In genomic region chr6:128666405-128666804, GRCh38 we compare ENCODE assay signal across 8 cellular contexts.
"Had no signal": no experiment of that assay in that cellular context is flagged by ENCODE, and none has a peak within 500 bp of the region (broad histone marks: within the 10 kb centered on the region; RNA-seq: fewer than 3 reads in every experiment).

No MANE protein-coding gene starts in this region.

- H3K27me3 Mint-ChIP-seq: IgD-negative memory B cell had no signal

- H3K4me1 ChIP-seq: HAP-1 had no signal

- H3K9me3 Mint-ChIP-seq: HFFc6 had no signal

- H3K4me1 Mint-ChIP-seq: IgD-negative memory B cell had no signal

- H3K36me3 ChIP-seq: HAP-1 had no signal

- DNase-seq: GOT3, H7, HFFc6 had no signal

- H3K27ac Mint-ChIP-seq: HFFc6, IgD-negative memory B cell had no signal

- H3K4me3 Mint-ChIP-seq: HFFc6, IgD-negative memory B cell had no signal

- H3K27ac ChIP-seq: HL-60 had no signal

- ATAC-seq: HCT116, HepG2 had no signal

- H3K4me3 ChIP-seq: HAP-1 had no signal

- H3K9me3 ChIP-seq: HAP-1 had no signal
